1 cellular context compared by ENCODE assay signal in genomic region chr16:87391950-87392822, GRCh38.
TF ChIP-seq lines count a peak whose summit lies in the region.

TSS of gene MAP1LC3B (plus strand) at chr16:87392336. CDS start at chr16:87392428, 92 bp downstream.

TF ChIP-seq in WTC11, 78 proteins besides CTCF, POLR2A, EP300 and RAD21 (continued from another document):
- TF ChIP-seq AFF4 (CRISPR knock-in tag; IDR thresholded peaks at IDR 0.05; ENCODE audit: borderline replicate concordance) (no peak), ARID4B (CRISPR knock-in tag; IDR thresholded peaks at IDR 0.05; ENCODE audit: borderline replicate concordance) (no peak), HMGA2 (CRISPR knock-in tag; IDR thresholded peaks at IDR 0.05) (no peak), USF2 (CRISPR knock-in tag; IDR thresholded peaks at IDR 0.05) (peak; percentile 98), FOXP1 (CRISPR knock-in tag; IDR thresholded peaks at IDR 0.05; ENCODE audit: borderline replicate concordance) (peak; percentile 69), CREB1 (CRISPR knock-in tag; IDR thresholded peaks at IDR 0.05) (no peak), NFYB (CRISPR knock-in tag; conservative IDR thresholded peaks at IDR 0.05; ENCODE audit: low read depth) (peak; percentile 73), ZSCAN18 (CRISPR knock-in tag; IDR thresholded peaks at IDR 0.05) (no peak), HMGXB4 (CRISPR knock-in tag; IDR thresholded peaks at IDR 0.05) (peak; percentile 87), KAT7 (CRISPR knock-in tag; IDR thresholded peaks at IDR 0.05; ENCODE audit: borderline replicate concordance) (peak; percentile 61; the same call in 1 of the 2 replicates), USF1 (CRISPR knock-in tag; IDR thresholded peaks at IDR 0.05) (peak; percentile 95), SP1 (CRISPR knock-in tag; conservative IDR thresholded peaks at IDR 0.05) (peak; percentile 100), CDX4 (CRISPR knock-in tag; IDR thresholded peaks at IDR 0.05; ENCODE audit: borderline replicate concordance) (no peak), E2F5 (CRISPR knock-in tag; IDR thresholded peaks at IDR 0.05) (0 out of 2 replicates have a peak, but pooled peaks have one; percentile 56), ETV6 (CRISPR knock-in tag; IDR thresholded peaks at IDR 0.05) (peak; percentile 90), FOXP4 (CRISPR knock-in tag; IDR thresholded peaks at IDR 0.05) (peak; percentile 89), ZNF423 (CRISPR knock-in tag; IDR thresholded peaks at IDR 0.05) (peak; percentile 92), ZNF416 (CRISPR knock-in tag; IDR thresholded peaks at IDR 0.05) (peak; percentile 34; the same call in 1 of the 2 replicates), NFE2L1 (CRISPR knock-in tag; IDR thresholded peaks at IDR 0.05) (0 out of 2 replicates have a peak, but pooled peaks have one; percentile 38)
